8 cellular contexts compared by ENCODE assay signal in the genomic region with DNA sequence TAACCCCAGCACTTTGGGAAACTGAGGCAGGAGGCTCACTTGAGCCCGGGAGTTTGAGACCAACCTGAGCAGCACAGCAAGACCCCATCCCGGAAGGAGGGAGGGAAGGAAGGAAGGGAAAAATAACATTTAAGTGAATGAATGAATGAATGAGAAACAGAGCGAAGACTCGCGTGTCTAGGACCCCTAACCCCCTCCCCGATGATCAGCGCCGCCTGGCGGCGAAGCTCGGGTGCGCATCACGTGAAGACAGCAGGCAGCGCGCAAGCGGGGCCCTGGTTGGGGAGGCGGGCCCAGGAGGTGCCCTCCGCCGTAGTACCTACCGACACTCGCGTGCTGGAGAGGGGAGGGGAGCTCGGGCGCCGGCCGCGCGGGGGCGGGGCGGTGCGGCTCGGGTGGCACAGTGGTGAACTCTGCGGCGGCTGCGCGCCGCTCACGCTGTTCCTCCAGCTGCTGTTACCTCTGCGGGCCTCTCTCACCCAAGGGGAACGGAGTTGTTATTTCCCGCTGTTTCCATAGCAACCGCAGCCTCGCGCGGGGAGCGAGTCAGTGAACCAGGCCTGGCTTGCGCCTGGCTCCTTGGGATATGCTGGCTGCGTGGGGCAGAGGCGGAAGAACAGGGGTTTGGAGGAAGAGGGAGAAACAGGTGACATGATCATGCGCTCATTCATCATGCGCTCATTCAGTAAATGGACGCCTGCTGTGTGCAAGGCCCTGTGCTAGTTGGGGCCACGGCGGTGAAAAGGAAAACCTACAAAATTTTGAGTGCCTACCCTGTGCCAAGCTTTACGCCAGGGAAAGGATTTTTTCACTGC. TPM values are rescaled to one million over a fixed set of nuclear protein-coding genes. Genes with fewer than 3 reads are reported as not detected.
A peak's percentile ranks its signal among the peaks of the same experiment; 100 is the strongest.
DNase-seq lines count a peak whose midpoint lies in the region; TF ChIP-seq lines count a peak whose summit lies in the region.

No MANE protein-coding gene starts in this region.

- peak overlapping the region; percentile 58; the same call in 1 of the 2 replicates for H3K14ac ChIP-seq in H9 (ENCODE audit: insufficient read depth, low read length)

- intact Hi-C loops in stomach (cut with DNase I; ENCODE audit: low total_unique reads): no loop called here

- TF ChIP-seq EP300 in stomach (IDR thresholded peaks at IDR 0.05): no peak

- peak; percentile 95 for DNase-seq in ELF-1 (ENCODE audit: low read depth, low spot score)
- DNase-seq in H9: peak; percentile 93
- peak; percentile 94 for DNase-seq in M059J (ENCODE audit: low read depth)
- DNase-seq in SHP77 (lab: John Stamatoyannopoulos, UW): peak; percentile 89 to 93
- peak; percentile 44 for DNase-seq in activated gamma-delta T cell (lab: John Stamatoyannopoulos, UW)
- peak; percentile 64 for DNase-seq in foreskin melanocyte
- peak; percentile 88 for DNase-seq in neural progenitor cell (ENCODE audit: low spot score)
- peak; percentile 72 for DNase-seq in stomach

- no peak overlapping the region for H2BK120ac ChIP-seq in H9 (ENCODE audit: low read depth, low read length, poor library complexity, severe bottlenecking)

- H3K56ac ChIP-seq in H9 (ENCODE audit: insufficient read length, low read depth, low read length): no peak overlapping the region

- no peak overlapping the region for H3K23ac ChIP-seq in H9 (ENCODE audit: insufficient read length, low read depth, low read length)

- H3K4ac ChIP-seq in H9 (ENCODE audit: low read depth, low read length): no peak overlapping the region

- no peaks in the 10 kb centered on the region for H3K79me1 ChIP-seq in H9 (ENCODE audit: insufficient read depth, low read depth, low read length, poor library complexity, severe bottlenecking)

- peaks cover 18% of the 10 kb centered on the region for H3F3A ChIP-seq in neural progenitor cell (ENCODE audit: low read depth)

- H3K4me1 ChIP-seq in H9 (ENCODE audit: insufficient read depth, low read length) (no peaks in the 10 kb centered on the region), neural progenitor cell (peaks cover 6% of the 10 kb centered on the region), stomach (peaks cover 13 to 33% (median 25%) of the 10 kb centered on the region in 4 donors)

- WGBS in H9 (ENCODE audit: extremely low coverage, insufficient read length, low lambda C conversion rate): no CpG with 5 or more reads among the region's 55 CpGs
- 3 to 6% (median 5%) methylated on average over 41 to 55 of the region's 55 CpGs for WGBS in stomach, 5 donors

- no peaks in the 10 kb centered on the region for H3K36me3 ChIP-seq in neural progenitor cell
- H3K36me3 ChIP-seq in stomach: no peaks in the 10 kb centered on the region

- peak overlapping the region; percentile 81 for H3K4me2 ChIP-seq in H9 (ENCODE audit: insufficient read depth, insufficient read length, low read length)
- H3K4me2 ChIP-seq in neural progenitor cell: peak overlapping the region; percentile 78

- H2BK20ac ChIP-seq in H9 (ENCODE audit: low read depth, low read length, poor library complexity, severe bottlenecking): no peak overlapping the region

- no peak overlapping the region for H2AK5ac ChIP-seq in H9 (ENCODE audit: insufficient read length, low read length)

- H4K8ac ChIP-seq in H9 (replicated peaks; ENCODE audit: insufficient read length, low read depth, low read length): no peak overlapping the region

- peak overlapping the region; percentile 84 for H3K18ac ChIP-seq in H9 (ENCODE audit: insufficient read length, low read depth, low read length)

- no peak overlapping the region for H3K9ac ChIP-seq in H9 (ENCODE audit: extremely low read depth, insufficient read length, low read length)
- no peak overlapping the region for H3K9ac ChIP-seq in neural progenitor cell

- no peak overlapping the region for H2BK5ac ChIP-seq in H9 (ENCODE audit: insufficient read length, low read length)

- H3K4me3 ChIP-seq in neural progenitor cell (peak overlapping the region; percentile 59), stomach (peak overlapping the region; percentile 48 to 62 (median 54))

- no peak for TF ChIP-seq POLR2A in stomach (IDR thresholded peaks at IDR 0.05)

- H3K4me1 Mint-ChIP-seq in H9: peaks cover 5 to 9% of the 10 kb centered on the region in 2 experiments; a peak in 2 of 4 replicates
- H3K4me1 Mint-ChIP-seq in neural progenitor cell: peaks cover 12% of the 10 kb centered on the region

- no peak overlapping the region for H3K27ac ChIP-seq in H9 (ENCODE audit: insufficient read length, low read depth, low read length)
- H3K27ac ChIP-seq in neural progenitor cell: no peak overlapping the region
- H3K27ac ChIP-seq in stomach: peak overlapping the region in 2 of 5 donors; percentile 15 to 53

- no peak overlapping the region for H2BK12ac ChIP-seq in H9 (ENCODE audit: insufficient read length, low read depth, low read length)

- H4K5ac ChIP-seq in H9 (ENCODE audit: insufficient read length, low read depth, low read length): no peak overlapping the region

- H4K20me1 ChIP-seq in H9 (ENCODE audit: control insufficient read depth, insufficient read depth, insufficient read length): no peaks in the 10 kb centered on the region
- no peaks in the 10 kb centered on the region for H4K20me1 ChIP-seq in neural progenitor cell (ENCODE audit: low read depth)

- H3K27me3 Mint-ChIP-seq in H9 (ENCODE audit: low read depth): peaks cover 20% of the 10 kb centered on the region
- peaks cover 3% of the 10 kb centered on the region for H3K27me3 Mint-ChIP-seq in neural progenitor cell (ENCODE audit: insufficient read depth, low read depth)

- H3K27ac Mint-ChIP-seq in H9 (peak overlapping the region in 2 of 3 experiments; percentile 36 to 94; a peak in 3 of 7 replicates), neural progenitor cell (peak overlapping the region; percentile 27)

- H3K23me2 ChIP-seq in H9 (ENCODE audit: insufficient read length, low read depth, low read length, poor library complexity, severe bottlenecking): peaks cover 13% of the 10 kb centered on the region

- peak overlapping the region; percentile 75 to 84 for H3K4me3 Mint-ChIP-seq in H9
- peak overlapping the region; percentile 90 for H3K4me3 Mint-ChIP-seq in neural progenitor cell

- no peak overlapping the region for H2BK15ac ChIP-seq in H9 (ENCODE audit: low read depth, low read length)

- H3K27me3 ChIP-seq in H9 (ENCODE audit: insufficient read depth, low read length) (peaks cover 4% of the 10 kb centered on the region; the same call in 1 of the 2 replicates), neural progenitor cell (no peaks in the 10 kb centered on the region), stomach (peaks cover 0 to 16% (median 3%) of the 10 kb centered on the region in 3 donors)

- H3K36me3 Mint-ChIP-seq in H9 (ENCODE audit: insufficient read depth in 1 of 3, low read depth in 3 of 3): peaks cover 0 to 1% (median 0%) of the 10 kb centered on the region in 3 experiments; a peak in 2 of 7 replicates
- no peaks in the 10 kb centered on the region for H3K36me3 Mint-ChIP-seq in neural progenitor cell

- H3K79me2 ChIP-seq in H9 (ENCODE audit: insufficient read depth, low read length) (no peaks in the 10 kb centered on the region), neural progenitor cell (ENCODE audit: low read depth) (no peaks in the 10 kb centered on the region)

- peak; percentile 99 for TF ChIP-seq CTCF in H9 (conservative IDR thresholded peaks at IDR 0.05)
- TF ChIP-seq CTCF in neural progenitor cell (IDR thresholded peaks at IDR 0.05): peak; percentile 95
- peak in 5 of 7 experiments; percentile 25 to 61 (median 46) for TF ChIP-seq CTCF in stomach (IDR thresholded peaks at IDR 0.05)

- H3T11ph ChIP-seq in H9 (ENCODE audit: low read length): no peak overlapping the region

- H3K9me3 Mint-ChIP-seq in H9 (peaks cover 0 to 2% of the 10 kb centered on the region in 2 experiments; a peak in 1 of 5 replicates), neural progenitor cell (peaks cover 3% of the 10 kb centered on the region)

- H2AFZ ChIP-seq in H9 (ENCODE audit: low read length) (no peak overlapping the region), neural progenitor cell (replicated peaks) (peak overlapping the region; percentile 96)

- H4K91ac ChIP-seq in H9 (ENCODE audit: insufficient read length, low read depth, low read length): no peak overlapping the region

- H3K9me3 ChIP-seq in H9 (ENCODE audit: control insufficient read depth, low read depth, low read length): no peaks in the 10 kb centered on the region
- no peaks in the 10 kb centered on the region for H3K9me3 ChIP-seq in neural progenitor cell (ENCODE audit: low read depth)
- no peaks in the 10 kb centered on the region for H3K9me3 ChIP-seq in stomach

RNA-seq across cellular contexts. Expression of a gene that starts 2.0 kb away (rescaled TPM):
- 0.57 and 0.59 TPM in 2 replicates for total RNA-seq in H9 (2021)
- total RNA-seq in M059J (2014; rRNA removed; shearing (Covaris generic)): 0.10 and 0.20 TPM in 2 replicates
- not detected in 2 replicates for total RNA-seq in neural progenitor cell (ENCODE audit: low replicate concordance)
- total RNA-seq in stomach: 1 to 10 TPM in 3 of 5 donors, under 1 TPM in 2; under 0.01 to 2.8 (median 2.2) TPM
- polyA plus RNA-seq in stomach: 1 to 10 TPM in 1 of 3 donors, under 1 TPM in 2; 0.15 to 2.7 (median 0.48) TPM

RNA-seq across cellular contexts. Expression of a gene that starts 42.9 kb away (rescaled TPM):
- total RNA-seq in H9 (2021) (85.8 and 86.3 TPM in 2 replicates), neural progenitor cell (ENCODE audit: low replicate concordance) (22.9 and 32.3 TPM in 2 replicates), stomach (10 to 100 TPM; 17.0 to 45.2 (median 36.8) TPM)
- total RNA-seq in M059J (2014; rRNA removed; shearing (Covaris generic)): 44.8 and 57.8 TPM in 2 replicates
- polyA plus RNA-seq in stomach: 10 to 100 TPM in 2 of 3 donors, 1 to 10 TPM in 1; 8.4 to 19.7 (median 12.0) TPM

Comparison
In these comparisons a context has a peak if more than half of its experiments do, and no peak if none do; other contexts are left out.
1. DNase-seq: peak in every context shown above with its lines; median percentile 95 in ELF-1; 94 in M059J; 93 in H9; 91 in SHP77; 88 in neural progenitor cell; 72 in stomach; 64 in foreskin melanocyte; 44 in activated gamma-delta T cell.
2. CTCF ChIP-seq: peak in every context shown above with its lines; median percentile 99 in H9; 95 in neural progenitor cell; 46 in stomach.